Comparison of ENCODE assay signal across 10 cellular contexts in genomic region chr10:119284679-119285096, GRCh38.
A peak's percentile ranks its signal among the peaks of the same experiment; 100 is the strongest.
DNase-seq lines count a peak whose midpoint lies in the region; ATAC-seq and TF ChIP-seq lines count a peak whose summit lies in the region.
"Had no signal": no experiment of that assay in that cellular context is flagged by ENCODE, and none has a peak within 500 bp of the region (broad histone marks: within the 10 kb centered on the region; RNA-seq: fewer than 3 reads in every experiment).

No MANE protein-coding gene starts in this region.

- H3K36me3 ChIP-seq in MM.1S (replicated peaks; ENCODE audit: insufficient read depth, low read length) = no peaks in the 10 kb centered on the region
- H3K36me3 ChIP-seq in right lobe of liver = no peaks in the 10 kb centered on the region
- H3K36me3 ChIP-seq in osteoblast (ENCODE audit: insufficient read depth, low read length) = no peaks in the 10 kb centered on the region

- peak overlapping the region; percentile 83 for H3K27ac Mint-ChIP-seq in activated naive CD8-positive, alpha-beta T cell treated with anti-CD3 and anti-CD28 coated beads for 36 hours
- peak overlapping the region; percentile 66 for H3K27ac Mint-ChIP-seq in stimulated activated naive CD8-positive, alpha-beta T cell treated with anti-CD3 and anti-CD28 coated beads, Interleukin-15, Interleukin-2, amounts not matched to agents 100 ng/mL and 50 ng/mL, for 24 hours

- no peaks in the 10 kb centered on the region for H3K27me3 Mint-ChIP-seq in activated naive CD8-positive, alpha-beta T cell treated with anti-CD3 and anti-CD28 coated beads for 36 hours
- no peaks in the 10 kb centered on the region for H3K27me3 Mint-ChIP-seq in stimulated activated naive CD8-positive, alpha-beta T cell treated with anti-CD3 and anti-CD28 coated beads, Interleukin-15, Interleukin-2, amounts not matched to agents 100 ng/mL and 50 ng/mL, for 24 hours

- H3F3A ChIP-seq in MM.1S (ENCODE audit: insufficient read depth, low read length) = peaks cover 7% of the 10 kb centered on the region; the same call in 1 of the 2 replicates

- H3K4me3 Mint-ChIP-seq in activated naive CD8-positive, alpha-beta T cell treated with anti-CD3 and anti-CD28 coated beads for 36 hours = no peak overlapping the region
- peak overlapping the region; percentile 71 for H3K4me3 Mint-ChIP-seq in stimulated activated naive CD8-positive, alpha-beta T cell treated with anti-CD3 and anti-CD28 coated beads, Interleukin-15, Interleukin-2, amounts not matched to agents 100 ng/mL and 50 ng/mL, for 24 hours

- H3K9me3 ChIP-seq in MM.1S (replicated peaks; ENCODE audit: insufficient read depth, low read length) (no peaks in the 10 kb centered on the region), right lobe of liver (no peaks in the 10 kb centered on the region), osteoblast (ENCODE audit: low read depth, low read length) (no peaks in the 10 kb centered on the region)
- H3K9me3 ChIP-seq: SK-N-SH had no signal

- H3K4me2 ChIP-seq in MM.1S (ENCODE audit: low read depth, low read length) (0 out of 2 replicates have a peak overlapping the region, but pooled peaks have one; percentile 6), osteoblast (ENCODE audit: insufficient read depth, low read length) (no peak overlapping the region)

- H3K4me1 ChIP-seq in MM.1S (ENCODE audit: low read length) (peaks cover 29% of the 10 kb centered on the region), right lobe of liver (peaks cover 0 to 66% (median 28%) of the 10 kb centered on the region in 4 donors), osteoblast (ENCODE audit: insufficient read depth, low read length) (peaks cover 10% of the 10 kb centered on the region)

- H3K4me3 ChIP-seq in MM.1S (ENCODE audit: low read length) = no peak overlapping the region
- no peak overlapping the region for H3K4me3 ChIP-seq in right lobe of liver
- no peak overlapping the region for H3K4me3 ChIP-seq in osteoblast (ENCODE audit: insufficient read depth, low read length)

- no peaks in the 10 kb centered on the region for H3K9me2 ChIP-seq in MM.1S (replicated peaks; ENCODE audit: insufficient read depth, low read length)
- H3K9me2 ChIP-seq: SK-N-SH had no signal

- H2AFZ ChIP-seq in MM.1S (ENCODE audit: low read length) (no peak overlapping the region), osteoblast (ENCODE audit: low read length) (no peak overlapping the region)

- DNase-seq in MM.1S (no peak), right lobe of liver (peak; percentile 45 to 87 (median 83)), NCI-H1417 (lab: John Stamatoyannopoulos, UW) (no peak), osteoblast (ENCODE audit: insufficient read length, low spot score, missing footprints) (no peak)
- DNase-seq in activated naive CD8-positive, alpha-beta T cell treated with anti-CD3 and anti-CD28 coated beads for 36 hours = no peak
- DNase-seq: NCI-H146, SK-N-SH had no signal

- H3K4me1 Mint-ChIP-seq in activated naive CD8-positive, alpha-beta T cell treated with anti-CD3 and anti-CD28 coated beads for 36 hours = peaks cover 52% of the 10 kb centered on the region
- H3K4me1 Mint-ChIP-seq in stimulated activated naive CD8-positive, alpha-beta T cell treated with anti-CD3 and anti-CD28 coated beads, Interleukin-15, Interleukin-2, amounts not matched to agents 100 ng/mL and 50 ng/mL, for 24 hours (ENCODE audit: low read depth) = peaks cover 74% of the 10 kb centered on the region

- ATAC-seq in right lobe of liver (peak; percentile 51 to 82 (median 69)), GM21529 (IDR thresholded peaks at IDR 0.05; ENCODE audit: unreplicated experiment) (no peak), esophagus mucosa (no peak)

- 68% methylated on average over 6 of the region's 7 CpGs for WGBS in right lobe of liver (ENCODE audit: insufficient coverage, low coverage, low lambda C conversion rate, missing lambda C conversion rate)

- TF ChIP-seq POLR2A in right lobe of liver (IDR thresholded peaks at IDR 0.05) = no peak

- no peaks in the 10 kb centered on the region for H3K36me3 Mint-ChIP-seq in activated naive CD8-positive, alpha-beta T cell treated with anti-CD3 and anti-CD28 coated beads for 36 hours
- no peaks in the 10 kb centered on the region for H3K36me3 Mint-ChIP-seq in stimulated activated naive CD8-positive, alpha-beta T cell treated with anti-CD3 and anti-CD28 coated beads, Interleukin-15, Interleukin-2, amounts not matched to agents 100 ng/mL and 50 ng/mL, for 24 hours (ENCODE audit: low read depth)

- no peaks in the 10 kb centered on the region for H3K27me3 ChIP-seq in MM.1S (replicated peaks; ENCODE audit: insufficient read depth, low read length)
- no peaks in the 10 kb centered on the region for H3K27me3 ChIP-seq in right lobe of liver
- no peaks in the 10 kb centered on the region for H3K27me3 ChIP-seq in osteoblast (ENCODE audit: insufficient read depth, low read length)

- TF ChIP-seq CTCF in MM.1S (IDR thresholded peaks at IDR 0.05; ENCODE audit: low read length) (no peak), right lobe of liver (IDR thresholded peaks at IDR 0.05) (no peak), osteoblast (IDR thresholded peaks at IDR 0.05; ENCODE audit: extremely low read depth, low read depth, low read length) (no peak)

- H3K9me3 Mint-ChIP-seq in activated naive CD8-positive, alpha-beta T cell treated with anti-CD3 and anti-CD28 coated beads for 36 hours = no peaks in the 10 kb centered on the region
- no peaks in the 10 kb centered on the region for H3K9me3 Mint-ChIP-seq in stimulated activated naive CD8-positive, alpha-beta T cell treated with anti-CD3 and anti-CD28 coated beads, Interleukin-15, Interleukin-2, amounts not matched to agents 100 ng/mL and 50 ng/mL, for 24 hours

- H3K27ac ChIP-seq in MM.1S (ENCODE audit: low read length) = peak overlapping the region; percentile 9; the same call in 1 of the 2 replicates
- peak overlapping the region in 2 of 3 donors; percentile 48 to 72 for H3K27ac ChIP-seq in right lobe of liver
- H3K27ac ChIP-seq in osteoblast (ENCODE audit: low read depth, low read length) = no peak overlapping the region

- H3K79me2 ChIP-seq in MM.1S (ENCODE audit: low read length) = no peaks in the 10 kb centered on the region
- no peaks in the 10 kb centered on the region for H3K79me2 ChIP-seq in osteoblast (ENCODE audit: insufficient read depth, low read length)

- no peak overlapping the region for H3K9ac ChIP-seq in MM.1S (ENCODE audit: low read length)
- H3K9ac ChIP-seq: SK-N-SH had no signal

- H4K20me1 ChIP-seq in MM.1S (ENCODE audit: insufficient read depth, low read length) (no peaks in the 10 kb centered on the region), osteoblast (ENCODE audit: insufficient read depth, low read length) (peaks cover 4% of the 10 kb centered on the region)

- intact Hi-C loops in right lobe of liver (cut with DNase I) = loop anchor here in 1 of 2 donors (10.0 kb wide), 1 partner anchor 130 kb away; no protein-coding TSS in a partner anchor

Comparison
In these comparisons a context has a peak if more than half of its experiments do, and no peak if none do; other contexts are left out.
1. DNase-seq: peak in right lobe of liver (3 of 3); none in MM.1S (single experiment), activated naive CD8-positive, alpha-beta T cell treated with anti-CD3 and anti-CD28 coated beads for 36 hours (single experiment), NCI-H1417 (0 of 3) and osteoblast (single experiment).
2. ATAC-seq: peak in right lobe of liver (4 of 4); none in GM21529 (single experiment) and esophagus mucosa (single experiment).